Comparison of ENCODE assay signal across 8 cellular contexts in the genomic region with DNA sequence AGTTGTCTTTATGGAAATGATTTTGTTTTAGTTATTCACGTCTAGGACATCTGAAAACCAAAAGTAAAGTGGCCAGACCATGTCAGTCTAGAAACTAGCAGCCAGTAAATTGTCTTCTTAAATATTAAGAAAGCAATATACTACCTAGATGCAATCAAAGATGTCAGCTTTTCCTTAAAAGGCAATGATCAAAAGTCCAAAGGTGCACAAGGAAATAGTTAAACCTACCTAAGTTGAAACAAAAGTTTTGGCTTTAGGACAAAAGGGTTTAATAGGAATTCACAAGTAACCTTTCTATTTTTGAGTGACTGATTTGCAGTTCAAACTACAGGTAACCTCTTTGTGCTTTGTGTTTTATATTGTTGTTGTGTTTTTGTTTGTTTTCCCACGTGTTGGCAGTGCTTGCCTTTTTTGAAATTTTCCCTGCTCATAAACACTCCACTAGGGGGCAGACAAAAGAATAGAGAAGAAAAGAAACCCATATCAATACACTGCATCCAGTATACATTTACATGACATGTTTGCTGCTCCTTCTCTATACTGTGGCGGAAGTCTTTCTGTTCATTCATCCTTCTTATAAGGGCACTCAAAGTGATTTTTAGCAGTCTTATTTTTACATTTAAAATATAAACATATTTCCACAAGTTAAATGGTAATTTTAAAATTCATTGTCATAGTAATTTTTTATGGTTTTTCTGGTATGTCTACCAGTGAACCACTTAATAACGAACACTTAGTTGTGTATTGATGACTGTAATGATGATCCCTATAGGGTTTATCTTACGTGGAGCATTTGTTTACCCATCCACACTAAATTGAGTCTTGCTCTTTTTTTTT.
DNase-seq lines count a peak whose midpoint lies in the region; ATAC-seq, FAIRE-seq and TF ChIP-seq lines count a peak whose summit lies in the region.

No MANE protein-coding gene starts in this region.

- H3K4me1 ChIP-seq in transverse colon, result peaks cover 16 to 64% (median 30%) of the 10 kb centered on the region in 4 donors

- CTCF ChIA-PET in activated CD8-positive, alpha-beta memory T cell treated with anti-CD3 and anti-CD28 coated beads, Interleukin-2, amount 10 ng/mL, durations not matched to agents 7 days and 5 days (lab: Charles Lee), result no interaction called here
- CTCF ChIA-PET in activated CD8-positive, alpha-beta T cell treated with anti-CD3 and anti-CD28 coated beads for 36 hours (lab: Charles Lee), result no interaction called here

- intact Hi-C loops in activated CD8-positive, alpha-beta T cell treated with anti-CD3 and anti-CD28 coated beads for 36 hours (cut with micrococcal nuclease), result no loop called here
- intact Hi-C loops in transverse colon (cut with DNase I; ENCODE audit: low total_unique reads) (no loop called here), lower leg skin (cut with DNase I; ENCODE audit: low total_unique reads) (no loop called here)

- no peaks in the 10 kb centered on the region for H3K36me3 ChIP-seq in transverse colon

- H3K36me3 Mint-ChIP-seq in activated CD8-positive, alpha-beta memory T cell treated with anti-CD3 and anti-CD28 coated beads, Interleukin-2, amount 10 ng/mL, durations not matched to agents 7 days and 5 days, result no peaks in the 10 kb centered on the region
- H3K36me3 Mint-ChIP-seq in activated CD8-positive, alpha-beta T cell treated with anti-CD3 and anti-CD28 coated beads for 36 hours (ENCODE audit: low read depth), result no peaks in the 10 kb centered on the region

- 58 to 62% methylated on average over 5 of the region's 5 CpGs for WGBS in transverse colon (ENCODE audit: low coverage in 1 of 2), 2 donors
- 75 to 78% methylated on average over 5 of the region's 5 CpGs for whole genome bisulfite sequencing in lower leg skin, 2 donors

- peak; percentile 93 for FAIRE-seq in islet of Langerhans (lab: Jason Lieb, UNC)

- peaks cover 10% of the 10 kb centered on the region for H3K4me1 Mint-ChIP-seq in activated CD8-positive, alpha-beta memory T cell treated with anti-CD3 and anti-CD28 coated beads, Interleukin-2, amount 10 ng/mL, durations not matched to agents 7 days and 5 days
- H3K4me1 Mint-ChIP-seq in activated CD8-positive, alpha-beta T cell treated with anti-CD3 and anti-CD28 coated beads for 36 hours (ENCODE audit: low read depth), result peaks cover 8% of the 10 kb centered on the region

- ATAC-seq in activated CD8-positive, alpha-beta memory T cell treated with anti-CD3 and anti-CD28 coated beads, Interleukin-2, amount 10 ng/mL, durations not matched to agents 7 days and 5 days, result peak; percentile 73
- ATAC-seq in activated CD8-positive, alpha-beta T cell treated with anti-CD3 and anti-CD28 coated beads for 36 hours, result no peak

- H3K4me3 ChIP-seq in transverse colon (no peak overlapping the region), lower leg skin (ENCODE audit: low read depth, poor library complexity, severe bottlenecking) (no peak overlapping the region)

- TF ChIP-seq POLR2A in transverse colon (IDR thresholded peaks at IDR 0.05) (no peak), lower leg skin (IDR thresholded peaks at IDR 0.05) (no peak)

- H3K27ac ChIP-seq in transverse colon, result peak overlapping the region; percentile 34 to 58 (median 45)

- no peak for DNase-seq in activated CD8-positive, alpha-beta memory T cell treated with anti-CD3 and anti-CD28 coated beads, Interleukin-2, amount 10 ng/mL, durations not matched to agents 7 days and 5 days
- no peak for DNase-seq in activated CD8-positive, alpha-beta memory T cell treated with anti-CD3 and anti-CD28 coated beads, Interleukin-2, amount 50 U/mL, for 48 hours
- DNase-seq in H4 (ENCODE audit: low spot score) (peak; percentile 22), NCI-H146 (lab: John Stamatoyannopoulos, UW) (peak; percentile 6), transverse colon (no peak), lower leg skin (ENCODE audit: low spot score in 2 of 2) (no peak)
- no peak for DNase-seq in activated CD8-positive, alpha-beta T cell treated with anti-CD3 and anti-CD28 coated beads for 36 hours

- no peak overlapping the region for H3K27ac Mint-ChIP-seq in activated CD8-positive, alpha-beta memory T cell treated with anti-CD3 and anti-CD28 coated beads, Interleukin-2, amount 10 ng/mL, durations not matched to agents 7 days and 5 days
- no peak overlapping the region for H3K27ac Mint-ChIP-seq in activated CD8-positive, alpha-beta T cell treated with anti-CD3 and anti-CD28 coated beads for 36 hours

- in situ Hi-C loops in transverse colon (cut with MboI; ENCODE audit: low pct_ligation_motif_present in 1 of 4, low pct_unique_long_range_greater_than_20kb in 1 of 4, low sequenced_read_pairs in 3 of 4), result no loop called here

- TF ChIP-seq CTCF in activated CD8-positive, alpha-beta T cell treated with anti-CD3 and anti-CD28 coated beads for 36 hours (IDR thresholded peaks at IDR 0.05), result peak; percentile 82
- TF ChIP-seq CTCF in transverse colon (IDR thresholded peaks at IDR 0.05) (peak; percentile 59 to 78 (median 67)), lower leg skin (IDR thresholded peaks at IDR 0.05) (no peak)

- POLR2A ChIA-PET in activated CD8-positive, alpha-beta T cell treated with anti-CD3 and anti-CD28 coated beads for 36 hours (lab: Charles Lee), result no interaction called here

- TF ChIP-seq EP300 in transverse colon (IDR thresholded peaks at IDR 0.05; ENCODE audit: low read depth), result no peak

- H3K4me3 Mint-ChIP-seq in activated CD8-positive, alpha-beta memory T cell treated with anti-CD3 and anti-CD28 coated beads, Interleukin-2, amount 10 ng/mL, durations not matched to agents 7 days and 5 days, result no peak overlapping the region
- H3K4me3 Mint-ChIP-seq in activated CD8-positive, alpha-beta T cell treated with anti-CD3 and anti-CD28 coated beads for 36 hours, result no peak overlapping the region

- H3K27me3 Mint-ChIP-seq in activated CD8-positive, alpha-beta memory T cell treated with anti-CD3 and anti-CD28 coated beads, Interleukin-2, amount 10 ng/mL, durations not matched to agents 7 days and 5 days, result peaks cover 23% of the 10 kb centered on the region
- peaks cover 18% of the 10 kb centered on the region for H3K27me3 Mint-ChIP-seq in activated CD8-positive, alpha-beta T cell treated with anti-CD3 and anti-CD28 coated beads for 36 hours

- H3K9me3 Mint-ChIP-seq in activated CD8-positive, alpha-beta memory T cell treated with anti-CD3 and anti-CD28 coated beads, Interleukin-2, amount 10 ng/mL, durations not matched to agents 7 days and 5 days (ENCODE audit: low read depth), result no peaks in the 10 kb centered on the region
- no peaks in the 10 kb centered on the region for H3K9me3 Mint-ChIP-seq in activated CD8-positive, alpha-beta T cell treated with anti-CD3 and anti-CD28 coated beads for 36 hours

- H3K9me3 ChIP-seq in transverse colon, result no peaks in the 10 kb centered on the region

- no peaks in the 10 kb centered on the region for H3K27me3 ChIP-seq in transverse colon

Comparison
In these comparisons a context has a peak if more than half of its experiments do, and no peak if none do; other contexts are left out.
1. DNase-seq: peak in H4 (single experiment) and NCI-H146 (single experiment); none in activated CD8-positive, alpha-beta memory T cell treated with anti-CD3 and anti-CD28 coated beads, Interleukin-2, amount 10 ng/mL, durations not matched to agents 7 days and 5 days (single experiment), activated CD8-positive, alpha-beta memory T cell treated with anti-CD3 and anti-CD28 coated beads, Interleukin-2, amount 50 U/mL, for 48 hours (single experiment), activated CD8-positive, alpha-beta T cell treated with anti-CD3 and anti-CD28 coated beads for 36 hours (single experiment), transverse colon (single experiment) and lower leg skin (0 of 2).
2. CTCF ChIP-seq: peak in activated CD8-positive, alpha-beta T cell treated with anti-CD3 and anti-CD28 coated beads for 36 hours (single experiment) and transverse colon (5 of 5); none in lower leg skin (0 of 3).